Comparison of ENCODE assay signal across 8 cellular contexts in genomic region chr7:5794207-5794606, GRCh38. TPM values are rescaled to one million over a fixed set of nuclear protein-coding genes. Genes with fewer than 3 reads are reported as not detected.
DNase-seq lines count a peak whose midpoint lies in the region; ATAC-seq, FAIRE-seq and TF ChIP-seq lines count a peak whose summit lies in the region.
"Not testable (repeated sequence)": the region's sequence is repeated elsewhere in the genome, so short reads cannot be mapped to it uniquely, and the experiment has no call there.

No MANE protein-coding gene starts in this region.

- not testable (repeated sequence) for H4K91ac ChIP-seq in H9 (ENCODE audit: insufficient read length, low read depth, low read length)

- H3K27me3 ChIP-seq in H9 (ENCODE audit: insufficient read depth, low read length); K562 (ENCODE audit: control insufficient read depth in 2 of 2, insufficient read depth in 2 of 2, low read length in 2 of 2); HepG2 (ENCODE audit: control insufficient read depth in 1 of 2, insufficient read depth in 2 of 2, low read length in 2 of 2); testis: not testable (repeated sequence)

- H4K5ac ChIP-seq in H9 (ENCODE audit: insufficient read length, low read depth, low read length), result not testable (repeated sequence)

- not testable (repeated sequence) for H2AK5ac ChIP-seq in H9 (ENCODE audit: insufficient read length, low read length)

- CTCF ChIA-PET in WTC11 (lab: Charles Lee), result interaction anchor here (0.8 to 3.5 kb wide), 2 partner anchors 13 to 29 kb away, joined by 3 to 12 read pairs; partner anchors contain the start of gene RNF216
- CTCF ChIA-PET in K562 (lab: Yijun Ruan, JAX; ENCODE audit: low intra/inter-chr PET ratio); HepG2 (lab: Yijun Ruan, JAX; ENCODE audit: low intra/inter-chr PET ratio, low total read pairs): not testable (repeated sequence)

- H2BK15ac ChIP-seq in H9 (ENCODE audit: low read depth, low read length), result not testable (repeated sequence)

- not testable (repeated sequence) for H3K4me3 ChIP-seq in K562; HepG2 (replicated peaks in 1 of 3; ENCODE audit: insufficient read depth in 1 of 3, low read depth in 2 of 3, low read length in 3 of 3)
- peak overlapping the region in 1 of 2 donors; percentile 23 for H3K4me3 ChIP-seq in testis

- not testable (repeated sequence) for H3K56ac ChIP-seq in H9 (ENCODE audit: insufficient read length, low read depth, low read length)

- peak overlapping the region in 2 of 3 experiments; percentile 13 to 82; a peak in 2 of 7 replicates for H3K27ac Mint-ChIP-seq in H9
- not testable (repeated sequence) for H3K27ac Mint-ChIP-seq in WTC11
- peak overlapping the region; percentile 27 for H3K27ac Mint-ChIP-seq in neural crest cell (ENCODE audit: unreplicated experiment)
- H3K27ac Mint-ChIP-seq in stimulated activated naive B cell treated with anti-CD40 and anti-IgM and Interleukin-4, amounts not matched to agents 10 μg/mL and 1 μg/mL and 100 μg/mL, for 72 hours, result peak overlapping the region; percentile 37

- not testable (repeated sequence) for TF ChIP-seq RAD21 in K562 (CRISPR knock-in tag; conservative IDR thresholded peaks at IDR 0.05 in 1 of 2, IDR thresholded peaks at IDR 0.05 in 1 of 2); HepG2 (CRISPR knock-in tag; IDR thresholded peaks at IDR 0.05)

- not testable (repeated sequence) for H3K4me3 Mint-ChIP-seq in H9; WTC11; neural crest cell; stimulated activated naive B cell treated with anti-CD40 and anti-IgM and Interleukin-4, amounts not matched to agents 10 μg/mL and 1 μg/mL and 100 μg/mL, for 72 hours

- peak; percentile 46 for FAIRE-seq in K562 (lab: Jason Lieb, UNC)
- FAIRE-seq in HepG2 (lab: Jason Lieb, UNC), result not testable (repeated sequence)

- H3K23me2 ChIP-seq in H9 (ENCODE audit: insufficient read length, low read depth, low read length, poor library complexity, severe bottlenecking), result not testable (repeated sequence)

- H2BK5ac ChIP-seq in H9 (ENCODE audit: insufficient read length, low read length), result not testable (repeated sequence)

- not testable (repeated sequence) for H3K27me3 Mint-ChIP-seq in H9 (ENCODE audit: low read depth); WTC11 (ENCODE audit: low read depth); neural crest cell (ENCODE audit: low read depth); stimulated activated naive B cell treated with anti-CD40 and anti-IgM and Interleukin-4, amounts not matched to agents 10 μg/mL and 1 μg/mL and 100 μg/mL, for 72 hours

- H4K8ac ChIP-seq in H9 (replicated peaks; ENCODE audit: insufficient read length, low read depth, low read length), result not testable (repeated sequence)

- H3K9me3 ChIP-seq in H9 (ENCODE audit: control insufficient read depth, low read depth, low read length); K562 (replicated peaks; ENCODE audit: control insufficient read depth, insufficient read depth, low read depth, low read length); HepG2 (ENCODE audit: low read length); testis: not testable (repeated sequence)

- POLR2A ChIA-PET in WTC11 (lab: Charles Lee); HepG2 (lab: Yijun Ruan, JAX): not testable (repeated sequence)
- POLR2A ChIA-PET in K562 (lab: Yijun Ruan, JAX), result interaction anchor here (1.4 kb wide), 1 partner anchor 17 kb away, joined by 3 read pairs; no protein-coding TSS in a partner anchor

- not testable (repeated sequence) for TF ChIP-seq CTCF in H9 (conservative IDR thresholded peaks at IDR 0.05); WTC11 (IDR thresholded peaks at IDR 0.05); K562 (IDR thresholded peaks at IDR 0.05 in 2 of 3, conservative IDR thresholded peaks at IDR 0.05 in 1 of 3; ENCODE audit: insufficient read depth in 2 of 3, low read depth in 1 of 3, low read length in 3 of 3); HepG2 (CRISPR knock-in tag; IDR thresholded peaks at IDR 0.05); neural crest cell (conservative IDR thresholded peaks at IDR 0.05); testis (IDR thresholded peaks at IDR 0.05)

- not testable (repeated sequence) for H3K14ac ChIP-seq in H9 (ENCODE audit: insufficient read depth, low read length)

- H3K36me3 Mint-ChIP-seq in H9 (ENCODE audit: insufficient read depth in 1 of 3, low read depth in 3 of 3); WTC11; neural crest cell (ENCODE audit: low read depth); stimulated activated naive B cell treated with anti-CD40 and anti-IgM and Interleukin-4, amounts not matched to agents 10 μg/mL and 1 μg/mL and 100 μg/mL, for 72 hours: not testable (repeated sequence)

- not testable (repeated sequence) for TF ChIP-seq POLR2A in K562 (conservative IDR thresholded peaks at IDR 0.05); HepG2 (IDR thresholded peaks at IDR 0.05; ENCODE audit: insufficient read depth in 1 of 2, low read depth in 2 of 2, low read length in 2 of 2); testis (IDR thresholded peaks at IDR 0.05)

- not testable (repeated sequence) for H2AFZ ChIP-seq in H9 (ENCODE audit: low read length); K562 (ENCODE audit: low read depth, low read length); HepG2 (ENCODE audit: low read length)

- peaks cover 0 to 16% of the 10 kb centered on the region in 2 experiments; a peak in 2 of 5 replicates for H3K9me3 Mint-ChIP-seq in H9
- H3K9me3 Mint-ChIP-seq in WTC11, result peaks cover 21% of the 10 kb centered on the region
- H3K9me3 Mint-ChIP-seq in neural crest cell; stimulated activated naive B cell treated with anti-CD40 and anti-IgM and Interleukin-4, amounts not matched to agents 10 μg/mL and 1 μg/mL and 100 μg/mL, for 72 hours: not testable (repeated sequence)

- no CpG with 5 or more reads among the region's 4 CpGs for WGBS in H9 (ENCODE audit: extremely low coverage, insufficient read length, low lambda C conversion rate)
- 67% methylated on average over 4 of the region's 4 CpGs for WGBS in K562 (ENCODE audit: insufficient coverage, low coverage, missing lambda C conversion rate)
- WGBS in HepG2 (ENCODE audit: low lambda C conversion rate), result 49% methylated on average over 4 of the region's 4 CpGs
- WGBS in testis, 2 donors, result 65 to 70% methylated on average over 4 of the region's 4 CpGs

- H3K4me2 ChIP-seq in H9 (ENCODE audit: insufficient read depth, insufficient read length, low read length); K562 (ENCODE audit: insufficient read depth, low read length); HepG2 (ENCODE audit: low read depth, low read length): not testable (repeated sequence)

- H3K4ac ChIP-seq in H9 (ENCODE audit: low read depth, low read length), result not testable (repeated sequence)

- ATAC-seq in WTC11; K562; HepG2; stimulated activated naive B cell treated with anti-CD40 and anti-IgM and Interleukin-4, amounts not matched to agents 10 μg/mL and 1 μg/mL and 100 μg/mL, for 72 hours (replicated peaks): not testable (repeated sequence)

- not testable (repeated sequence) for H3K79me1 ChIP-seq in H9 (ENCODE audit: insufficient read depth, low read depth, low read length, poor library complexity, severe bottlenecking)

- H3K4me1 ChIP-seq in H9 (ENCODE audit: insufficient read depth, low read length); testis: not testable (repeated sequence)
- H3K4me1 ChIP-seq in K562 (replicated peaks in 1 of 2; ENCODE audit: control insufficient read depth in 2 of 2, insufficient read depth in 2 of 2, low read length in 2 of 2) (peaks cover 10 to 20% of the 10 kb centered on the region in 2 experiments), HepG2 (ENCODE audit: insufficient read depth, low read length) (peaks cover 10% of the 10 kb centered on the region)

- in situ Hi-C loops in K562 (cut with MboI); HepG2 (cut with HindIII; ENCODE audit: extremely low pct_ligation_motif_present, low pct_unique_long_range_greater_than_20kb): not testable (repeated sequence)

- H3K18ac ChIP-seq in H9 (ENCODE audit: insufficient read length, low read depth, low read length), result not testable (repeated sequence)

- not testable (repeated sequence) for H4K20me1 ChIP-seq in H9 (ENCODE audit: control insufficient read depth, insufficient read depth, insufficient read length); K562 (replicated peaks; ENCODE audit: control insufficient read depth, insufficient read depth, low read length); HepG2 (ENCODE audit: insufficient read depth, low read length)

- DNase-seq in H9; WTC11 (ENCODE audit: low spot score); K562 (ENCODE audit: extremely low read depth in 1 of 4, low spot score in 3 of 4); HepG2 (ENCODE audit: low spot score); neural crest cell (ENCODE audit: low read depth, low spot score); stimulated activated naive B cell treated with anti-CD40 and anti-IgM and Interleukin-4, amounts not matched to agents 10 μg/mL and 1 μg/mL and 100 μg/mL, for 72 hours: not testable (repeated sequence)
- DNase-seq in OCI-M1 (lab: John Stamatoyannopoulos, UW) (peak; percentile 19), testis (peak; percentile 65)

- TF ChIP-seq EP300 in K562 (IDR thresholded peaks at IDR 0.05; ENCODE audit: low read length); HepG2 (IDR thresholded peaks at IDR 0.05; ENCODE audit: low read depth in 2 of 2, low read length in 2 of 2); HepG2 (CRISPR knock-in tag; IDR thresholded peaks at IDR 0.05; ENCODE audit: borderline replicate concordance): not testable (repeated sequence)

- H3T11ph ChIP-seq in H9 (ENCODE audit: low read length), result not testable (repeated sequence)

- H3K36me3 ChIP-seq in K562 (ENCODE audit: control insufficient read depth, insufficient read depth, low read length); HepG2 (replicated peaks in 1 of 2; ENCODE audit: control insufficient read depth in 1 of 2, insufficient read depth in 2 of 2, low read length in 2 of 2); testis (ENCODE audit: low read depth, missing control alignments): not testable (repeated sequence)

- not testable (repeated sequence) for H3K27ac ChIP-seq in H9 (ENCODE audit: insufficient read length, low read depth, low read length); K562 (ENCODE audit: extremely low read depth, low read depth, low read length); HepG2 (ENCODE audit: extremely low read length, insufficient read depth, low read length); testis

- BruUV-seq in K562 (replicated peaks; lab: Mats Ljungman, UMichigan); HepG2 (replicated peaks; lab: Mats Ljungman, UMichigan): not testable (repeated sequence)

- intact Hi-C loops in K562 (cut with micrococcal nuclease); HepG2 (cut with micrococcal nuclease; ENCODE audit: unreplicated experiment); testis (cut with DNase I; ENCODE audit: low total_unique reads): not testable (repeated sequence)

- H3K9me1 ChIP-seq in K562 (ENCODE audit: control insufficient read depth, insufficient read depth, low read length), result not testable (repeated sequence)

- H2BK120ac ChIP-seq in H9 (ENCODE audit: low read depth, low read length, poor library complexity, severe bottlenecking), result not testable (repeated sequence)

- H3K9ac ChIP-seq in H9 (ENCODE audit: extremely low read depth, insufficient read length, low read length); K562 (ENCODE audit: insufficient read depth in 1 of 2, low read depth in 2 of 2, low read length in 2 of 2); HepG2 (ENCODE audit: insufficient read depth, low read depth, low read length): not testable (repeated sequence)

- H3K4me1 Mint-ChIP-seq in H9, result peaks cover 5 to 12% of the 10 kb centered on the region in 2 experiments
- not testable (repeated sequence) for H3K4me1 Mint-ChIP-seq in WTC11; neural crest cell; stimulated activated naive B cell treated with anti-CD40 and anti-IgM and Interleukin-4, amounts not matched to agents 10 μg/mL and 1 μg/mL and 100 μg/mL, for 72 hours

- not testable (repeated sequence) for H3K23ac ChIP-seq in H9 (ENCODE audit: insufficient read length, low read depth, low read length)

- not testable (repeated sequence) for H2BK12ac ChIP-seq in H9 (ENCODE audit: insufficient read length, low read depth, low read length)

- not testable (repeated sequence) for H2BK20ac ChIP-seq in H9 (ENCODE audit: low read depth, low read length, poor library complexity, severe bottlenecking)

- not testable (repeated sequence) for H3K79me2 ChIP-seq in H9 (ENCODE audit: insufficient read depth, low read length); K562 (ENCODE audit: control insufficient read depth, insufficient read depth, low read length); HepG2 (ENCODE audit: insufficient read depth, low read length)

RNA-seq across cellular contexts. Expression of gene RNF216, which starts 12.7 kb away (rescaled TPM):
- 29.9 and 30.2 TPM in 2 replicates for total RNA-seq in H9 (2021)
- 25.4 to 28.6 TPM (median 27.9 TPM) in 3 replicates for total RNA-seq in WTC11 (2021)
- 121 and 161 TPM in 2 replicates for total RNA-seq in K562 (2011; cell fraction: chromatin; rRNA removed; ENCODE audit: low replicate concordance)
- total RNA-seq in K562 (2011; cell fraction: nucleolus; rRNA removed), result 71.5 and 73.4 TPM in 2 replicates
- 64.7 and 80.1 TPM in 2 replicates for total RNA-seq in K562 (2011; cell fraction: nucleoplasm; rRNA removed)
- 18.9 and 19.1 TPM in 2 replicates for total RNA-seq in K562 (2014; rRNA removed)
- total RNA-seq in K562 (2014; rRNA removed; fragmentation: Illumina TruSeq; extraction: Trizol), result 23.4 and 24.0 TPM in 2 replicates
- total RNA-seq in K562 (2015; rRNA removed; fragmentation: Illumina TruSeq; extraction: Trizol), result 25.5 and 27.0 TPM in 2 replicates
- total RNA-seq in K562 (2021), result 30.6 and 31.5 TPM in 2 replicates
- 31.3 and 35.0 TPM in 2 replicates for polyA plus RNA-seq in K562 (2011; rRNA removed)
- polyA plus RNA-seq in K562 (2011; cell fraction: cytosol; rRNA removed), result 17.2 and 17.8 TPM in 2 replicates
- 91.1 and 92.7 TPM in 2 replicates for polyA plus RNA-seq in K562 (2011; cell fraction: nucleus; rRNA removed)
- polyA plus RNA-seq in K562 (2012), result 19.2 and 26.1 TPM in 2 replicates
- polyA plus RNA-seq in K562 (2014; fragmentation: Illumina TruSeq; extraction: Trizol), result 24.7 and 25.5 TPM in 2 replicates
- polyA plus RNA-seq in K562 (2014; fragmentation: Nextera tagmentation; extraction: Ambion mirVana), result 1 to 10 TPM; 5.0 to 8.8 TPM
- polyA plus RNA-seq in K562 (2014; rRNA removed), result 28.6 and 32.1 TPM in 2 replicates
- polyA minus RNA-seq in K562 (2011; rRNA and poly(A)+ RNA removed), result 48.7 and 53.2 TPM in 2 replicates
- polyA minus RNA-seq in K562 (2011; cell fraction: cytosol; rRNA and poly(A)+ RNA removed), result 20.9 and 22.3 TPM in 2 replicates
- polyA minus RNA-seq in K562 (2011; cell fraction: nucleus; rRNA and poly(A)+ RNA removed), result 38.4 and 70.9 TPM in 2 replicates
- total RNA-seq in HepG2 (2016; rRNA removed; fragmentation: Illumina TruSeq; extraction: Trizol), result 25.9 and 29.4 TPM in 2 replicates
- total RNA-seq in HepG2 (2016; cell fraction: cytosol; rRNA removed; fragmentation: Illumina TruSeq; extraction: Trizol; ENCODE audit: low read depth), result 11.5 TPM in 2 replicates
- 26.8 TPM in 2 replicates for total RNA-seq in HepG2 (2016; cell fraction: insoluble cytoplasmic fraction; rRNA removed; fragmentation: Illumina TruSeq; extraction: Trizol)
- total RNA-seq in HepG2 (2016; cell fraction: membrane; rRNA removed; fragmentation: Illumina TruSeq; extraction: Trizol), result 11.3 and 11.5 TPM in 2 replicates
- total RNA-seq in HepG2 (2016; cell fraction: nucleus; rRNA removed; fragmentation: Illumina TruSeq; extraction: Trizol), result 32.0 and 34.9 TPM in 2 replicates
- polyA plus RNA-seq in HepG2 (2011; rRNA removed), result 26.3 and 29.9 TPM in 2 replicates
- polyA plus RNA-seq in HepG2 (2011; cell fraction: cytosol; rRNA removed), result 12.8 and 13.0 TPM in 2 replicates
- 93.5 and 108 TPM in 2 replicates for polyA plus RNA-seq in HepG2 (2011; cell fraction: nucleus; rRNA removed)
- polyA plus RNA-seq in HepG2 (2012), result 21.1 and 27.6 TPM in 2 replicates
- 0.68 and 1.1 TPM in 2 replicates for polyA plus RNA-seq in HepG2 (2016; cell fraction: cytosol; fragmentation: Illumina TruSeq; extraction: Trizol; ENCODE audit: low read depth)
- polyA plus RNA-seq in HepG2 (2016; cell fraction: insoluble cytoplasmic fraction; fragmentation: Illumina TruSeq; extraction: Trizol; ENCODE audit: low read depth), result 15.4 and 19.9 TPM in 2 replicates
- 1.9 and 2.4 TPM in 2 replicates for polyA plus RNA-seq in HepG2 (2016; cell fraction: membrane; fragmentation: Illumina TruSeq; extraction: Trizol; ENCODE audit: low read depth)
- polyA plus RNA-seq in HepG2 (2016; cell fraction: nucleus; fragmentation: Illumina TruSeq; extraction: Trizol; ENCODE audit: insufficient read depth, low read depth), result 31.3 and 33.3 TPM in 2 replicates
- 28.8 and 31.6 TPM in 2 replicates for polyA minus RNA-seq in HepG2 (2011; rRNA and poly(A)+ RNA removed; ENCODE audit: low replicate concordance)
- polyA minus RNA-seq in HepG2 (2011; cell fraction: cytosol; rRNA and poly(A)+ RNA removed), result 16.4 and 20.3 TPM in 2 replicates
- polyA minus RNA-seq in HepG2 (2011; cell fraction: nucleus; rRNA and poly(A)+ RNA removed), result 51.5 and 65.4 TPM in 2 replicates
- total RNA-seq in neural crest cell, result 36.4 and 38.9 TPM in 2 replicates
- total RNA-seq in testis, result 100 to 1,000 TPM in 1 of 2 donors, 10 to 100 TPM in 1; 96.4 to 112 TPM
- polyA plus RNA-seq in testis (ENCODE audit: insufficient read depth, low read depth, low replicate concordance), result 78.6 TPM
